In genomic region chr9:95509851-95510529, GRCh38 we compare ENCODE assay signal across 8 cellular contexts. TPM values are rescaled to one million over a fixed set of nuclear protein-coding genes. Genes with fewer than 3 reads are reported as not detected.
A peak's percentile ranks its signal among the peaks of the same experiment; 100 is the strongest.
DNase-seq lines count a peak whose midpoint lies in the region; ATAC-seq and TF ChIP-seq lines count a peak whose summit lies in the region.

No MANE protein-coding gene starts in this region.

- TF ChIP-seq CTCF in astrocyte of the spinal cord (IDR thresholded peaks at IDR 0.05; ENCODE audit: low read depth, low read length), result no peak

- intact Hi-C loops in left colon (cut with DNase I, micrococcal nuclease), result no loop called here

- no peak for ATAC-seq in left colon

- peak overlapping the region; percentile 50 for H3K27ac ChIP-seq in temporal lobe (ENCODE audit: low read depth, low read length)

- DNase-seq in COLO668 (lab: John Stamatoyannopoulos, UW; ENCODE audit: unreplicated experiment), result peak; percentile 60
- DNase-seq in Jurkat, Clone E6-1 (ENCODE audit: low read depth, low spot score), result no peak
- DNase-seq in astrocyte of the spinal cord (ENCODE audit: low read depth, low spot score), result no peak
- DNase-seq in left colon, result peak; percentile 45 to 50
- no peak for DNase-seq in D341Med (ENCODE audit: low spot score)
- no peak for DNase-seq in DMS114 treated with DMSO at 0.1 percent for 48 hours (lab: John Stamatoyannopoulos, UW; ENCODE audit: unreplicated experiment)
- DNase-seq in T1000 (lab: John Stamatoyannopoulos, UW), result no peak

- H3K4me3 ChIP-seq in Jurkat, Clone E6-1 (ENCODE audit: low read length), result peak overlapping the region; percentile 73
- peak overlapping the region; percentile 77 for H3K4me3 ChIP-seq in astrocyte of the spinal cord (ENCODE audit: low read depth, low read length)

- in situ Hi-C loops in astrocyte of the spinal cord (cut with HindIII; ENCODE audit: low sequenced_read_pairs), result no loop called here

RNA-seq across cellular contexts. Expression of gene PTCH1, which starts 6.8 kb away (rescaled TPM):
- 1.2 TPM for polyA plus RNA-seq in Jurkat, Clone E6-1 (2012; ENCODE audit: insufficient read depth, insufficient read length)
- 10 to 100 TPM; 18.6 to 35.4 TPM for total RNA-seq in left colon
- total RNA-seq in temporal lobe, result 6.6 TPM

Comparison
In these comparisons a context has a peak if more than half of its experiments do, and no peak if none do; other contexts are left out.
1. DNase-seq: peak in COLO668 (single experiment) and left colon (2 of 2); none in Jurkat, Clone E6-1 (single experiment), astrocyte of the spinal cord (single experiment), D341Med (single experiment), DMS114 treated with DMSO at 0.1 percent for 48 hours (single experiment) and T1000 (single experiment).